In the genomic region with DNA sequence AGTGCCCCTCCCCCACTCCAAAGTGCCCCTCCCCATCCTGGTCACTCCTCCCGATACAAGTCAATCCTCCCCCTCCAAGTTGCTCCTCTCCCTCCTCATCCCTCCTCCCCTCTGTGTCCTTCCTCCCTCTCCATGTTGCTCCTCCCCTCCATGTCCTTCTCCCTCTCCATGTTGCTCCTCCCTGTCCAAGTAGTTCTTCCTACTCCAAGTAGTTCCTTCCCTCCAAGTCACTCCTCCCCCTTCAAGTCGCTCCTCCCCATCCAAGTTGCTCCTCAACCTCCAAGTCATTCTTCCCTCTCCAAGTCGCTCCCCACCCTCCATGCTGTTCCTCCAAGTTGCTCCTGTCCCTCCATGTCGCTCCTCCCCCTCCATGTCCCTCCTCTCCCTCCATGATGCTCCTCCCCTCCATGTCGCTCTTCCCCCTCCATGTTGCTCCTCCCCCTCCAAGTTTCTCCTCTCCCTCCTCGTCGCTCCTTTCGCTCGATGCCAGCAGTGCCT, we compare ENCODE assay signal across 18 cellular contexts. TPM values are rescaled to one million over a fixed set of nuclear protein-coding genes. Genes with fewer than 3 reads are reported as not detected.
DNase-seq lines count a peak whose midpoint lies in the region; ATAC-seq, FAIRE-seq and TF ChIP-seq lines count a peak whose summit lies in the region.
"Had no signal": no experiment of that assay in that cellular context is flagged by ENCODE, and none has a peak within 500 bp of the region (broad histone marks: within the 10 kb centered on the region; RNA-seq: fewer than 3 reads in every experiment).

No MANE protein-coding gene starts in this region.

- no peak overlapping the region for H3K4me3 Mint-ChIP-seq in type B pancreatic cell
- no peak overlapping the region for H3K4me3 Mint-ChIP-seq in CD8-positive, alpha-beta memory T cell
- H3K4me3 Mint-ChIP-seq: activated naive CD4-positive, alpha-beta T cell treated with anti-CD3 and anti-CD28 coated beads, Interleukin-2, amount 10 ng/mL, durations not matched to agents 7 days and 5 days had no signal

- peaks cover 43% of the 10 kb centered on the region for H3K36me3 ChIP-seq in K562 (ENCODE audit: control insufficient read depth, insufficient read depth, low read length)
- peaks cover 7% of the 10 kb centered on the region for H3K36me3 ChIP-seq in CD8-positive, alpha-beta memory T cell (ENCODE audit: insufficient read depth, low read length)

- no peak for TF ChIP-seq CTCF in K562 (IDR thresholded peaks at IDR 0.05 in 2 of 3, conservative IDR thresholded peaks at IDR 0.05 in 1 of 3; ENCODE audit: insufficient read depth in 2 of 3, low read depth in 1 of 3, low read length in 3 of 3)
- no peak for TF ChIP-seq CTCF in type B pancreatic cell (conservative IDR thresholded peaks at IDR 0.05)

- intact Hi-C loops in K562 (cut with micrococcal nuclease) = no loop called here

- H4K20me1 ChIP-seq in K562 (replicated peaks; ENCODE audit: control insufficient read depth, insufficient read depth, low read length) = no peaks in the 10 kb centered on the region

- H3K27ac Mint-ChIP-seq in activated naive CD4-positive, alpha-beta T cell treated with anti-CD3 and anti-CD28 coated beads, Interleukin-2, amount 50 U/mL, for 72 hours = peak overlapping the region; percentile 25 to 68
- H3K27ac Mint-ChIP-seq in type B pancreatic cell = peak overlapping the region; percentile 36
- peak overlapping the region in 2 of 8 donors; percentile 17 to 92 for H3K27ac Mint-ChIP-seq in CD8-positive, alpha-beta memory T cell

- 30% methylated on average over 2 of the region's 9 CpGs for WGBS in K562 (ENCODE audit: insufficient coverage, low coverage, missing lambda C conversion rate)

- TF ChIP-seq EP300 in K562 (IDR thresholded peaks at IDR 0.05; ENCODE audit: low read length) = no peak

- ATAC-seq in activated naive CD4-positive, alpha-beta T cell treated with anti-CD3 and anti-CD28 coated beads, Interleukin-2, amount 50 U/mL, for 72 hours = no peak
- peak; percentile 86 for ATAC-seq in K562
- ATAC-seq: PC-3 had no signal

- no peak overlapping the region for H3K4me3 ChIP-seq in K562
- no peak overlapping the region for H3K4me3 ChIP-seq in CD8-positive, alpha-beta memory T cell (ENCODE audit: low read length)
- H3K4me3 ChIP-seq: A549, smooth muscle cell had no signal

- no peaks in the 10 kb centered on the region for H3K36me3 Mint-ChIP-seq in activated naive CD4-positive, alpha-beta T cell treated with anti-CD3 and anti-CD28 coated beads, Interleukin-2, amount 50 U/mL, for 72 hours
- peaks cover 6% of the 10 kb centered on the region for H3K36me3 Mint-ChIP-seq in type B pancreatic cell
- peaks cover 0 to 51% (median 9%) of the 10 kb centered on the region in 3 donors for H3K36me3 Mint-ChIP-seq in CD8-positive, alpha-beta memory T cell

- peak overlapping the region; percentile 65 for H3K4me2 ChIP-seq in K562 (ENCODE audit: insufficient read depth, low read length)
- H3K4me2 ChIP-seq: A549, smooth muscle cell had no signal

- no peaks in the 10 kb centered on the region for H3K79me2 ChIP-seq in K562 (ENCODE audit: control insufficient read depth, insufficient read depth, low read length)

- no peaks in the 10 kb centered on the region for H3K9me3 Mint-ChIP-seq in activated naive CD4-positive, alpha-beta T cell treated with anti-CD3 and anti-CD28 coated beads, Interleukin-2, amount 50 U/mL, for 72 hours
- no peaks in the 10 kb centered on the region for H3K9me3 Mint-ChIP-seq in type B pancreatic cell
- no peaks in the 10 kb centered on the region for H3K9me3 Mint-ChIP-seq in CD8-positive, alpha-beta memory T cell
- H3K9me3 Mint-ChIP-seq: activated naive CD4-positive, alpha-beta T cell treated with anti-CD3 and anti-CD28 coated beads, Interleukin-2, amount 10 ng/mL, durations not matched to agents 7 days and 5 days had no signal

- peak overlapping the region; percentile 85 for H2AFZ ChIP-seq in K562 (ENCODE audit: low read depth, low read length)

- H3K9ac ChIP-seq in K562 (ENCODE audit: insufficient read depth in 1 of 2, low read depth in 2 of 2, low read length in 2 of 2) = peak overlapping the region in 1 of 2 experiments; percentile 18; a peak in 1 of 4 replicates

- DNase-seq in activated naive CD4-positive, alpha-beta T cell treated with anti-CD3 and anti-CD28 coated beads, Interleukin-2, amount 50 U/mL, for 72 hours (ENCODE audit: low spot score in 2 of 2) = no peak
- DNase-seq in activated naive CD4-positive, alpha-beta T cell treated with anti-CD3 and anti-CD28 coated beads, Interleukin-2, amount 50 U/mL, for 16 hours = no peak
- peak; percentile 58 to 70 (median 69) for DNase-seq in K562 (ENCODE audit: extremely low read depth in 1 of 4, low spot score in 3 of 4)
- DNase-seq in iPS-NIHi7 (ENCODE audit: extremely low spot score) = peak; percentile 64
- no peak for DNase-seq in type B pancreatic cell (ENCODE audit: extremely low spot score, unreplicated experiment)
- DNase-seq in putamen (ENCODE audit: low spot score) = no peak
- no peak for DNase-seq in DMS53 (lab: John Stamatoyannopoulos, UW)
- no peak for DNase-seq in CD8-positive, alpha-beta memory T cell
- DNase-seq: activated naive CD4-positive, alpha-beta T cell treated with anti-CD3 and anti-CD28 coated beads, Interleukin-2, amount 10 ng/mL, durations not matched to agents 7 days and 5 days; GF-D8; MM.1S; NCI-H2029; NCI-H526; PC-3; WERI-Rb-1 had no signal

- CTCF ChIA-PET in K562 (lab: Yijun Ruan, JAX; ENCODE audit: low intra/inter-chr PET ratio) = no interaction called here
- CTCF ChIA-PET in CD8-positive, alpha-beta memory T cell (lab: Charles Lee) = no interaction called here

- in situ Hi-C loops in K562 (cut with MboI) = no loop called here

- peaks cover 10 to 29% of the 10 kb centered on the region in 2 experiments; a peak in 4 of 5 replicates for H3K4me1 ChIP-seq in K562 (replicated peaks in 1 of 2; ENCODE audit: control insufficient read depth in 2 of 2, insufficient read depth in 2 of 2, low read length in 2 of 2)
- H3K4me1 ChIP-seq in CD8-positive, alpha-beta memory T cell (ENCODE audit: insufficient read depth, low read length) = no peaks in the 10 kb centered on the region
- H3K4me1 ChIP-seq: A549, Caco-2 had no signal

- H3K27ac ChIP-seq in K562 (ENCODE audit: extremely low read depth, low read depth, low read length) = peak overlapping the region; percentile 22; the same call in 1 of the 3 replicates
- no peak overlapping the region for H3K27ac ChIP-seq in CD8-positive, alpha-beta memory T cell (ENCODE audit: low read depth, low read length)
- H3K27ac ChIP-seq: A549, WERI-Rb-1 had no signal

- POLR2A ChIA-PET in K562 (lab: Yijun Ruan, JAX) = interaction anchor here (1.0 kb wide), 1 partner anchor 9 kb away, joined by 6 read pairs; a partner anchor contains a TSS
- POLR2A ChIA-PET in CD8-positive, alpha-beta memory T cell (lab: Charles Lee) = no interaction called here

- TF ChIP-seq POLR2A in K562 (conservative IDR thresholded peaks at IDR 0.05) = 0 out of 2 replicates have a peak, but pooled peaks have one; percentile 30

- no peaks in the 10 kb centered on the region for H3K9me1 ChIP-seq in K562 (ENCODE audit: control insufficient read depth, insufficient read depth, low read length)

- no TSS peak for BruUV-seq in K562 (replicated peaks; lab: Mats Ljungman, UMichigan)

- no peaks in the 10 kb centered on the region for H3K9me3 ChIP-seq in K562 (replicated peaks; ENCODE audit: control insufficient read depth, insufficient read depth, low read depth, low read length)
- H3K9me3 ChIP-seq in CD8-positive, alpha-beta memory T cell (ENCODE audit: low read length) = no peaks in the 10 kb centered on the region
- H3K9me3 ChIP-seq: A549, Caco-2 had no signal

- no peaks in the 10 kb centered on the region for H3K27me3 Mint-ChIP-seq in type B pancreatic cell
- no peaks in the 10 kb centered on the region for H3K27me3 Mint-ChIP-seq in CD8-positive, alpha-beta memory T cell
- H3K27me3 Mint-ChIP-seq: activated naive CD4-positive, alpha-beta T cell treated with anti-CD3 and anti-CD28 coated beads, Interleukin-2, amount 10 ng/mL, durations not matched to agents 7 days and 5 days had no signal

- H3K4me1 Mint-ChIP-seq in type B pancreatic cell (ENCODE audit: unreplicated experiment) = no peaks in the 10 kb centered on the region
- H3K4me1 Mint-ChIP-seq in CD8-positive, alpha-beta memory T cell = no peaks in the 10 kb centered on the region
- H3K4me1 Mint-ChIP-seq: activated naive CD4-positive, alpha-beta T cell treated with anti-CD3 and anti-CD28 coated beads, Interleukin-2, amount 10 ng/mL, durations not matched to agents 7 days and 5 days had no signal

- TF ChIP-seq RAD21 in K562 (CRISPR knock-in tag; conservative IDR thresholded peaks at IDR 0.05 in 1 of 2, IDR thresholded peaks at IDR 0.05 in 1 of 2) = no peak

- no peaks in the 10 kb centered on the region for H3K27me3 ChIP-seq in K562 (ENCODE audit: control insufficient read depth in 2 of 2, insufficient read depth in 2 of 2, low read length in 2 of 2)
- H3K27me3 ChIP-seq in CD8-positive, alpha-beta memory T cell (ENCODE audit: insufficient read depth, low read length, poor library complexity, severe bottlenecking) = no peaks in the 10 kb centered on the region

- peak; percentile 59 for FAIRE-seq in K562 (lab: Jason Lieb, UNC)
- FAIRE-seq: A549 had no signal

RNA-seq across cellular contexts. Expression of a gene that starts 8.6 kb away (rescaled TPM):
- total RNA-seq in activated naive CD4-positive, alpha-beta T cell treated with anti-CD3 and anti-CD28 coated beads, Interleukin-2, amount 50 U/mL, for 72 hours = 10 to 100 TPM; 15.7 to 16.7 TPM
- total RNA-seq in K562 (2011; cell fraction: chromatin; rRNA removed; ENCODE audit: low replicate concordance) = 11.5 and 23.1 TPM in 2 replicates
- 19.7 and 23.5 TPM in 2 replicates for total RNA-seq in K562 (2011; cell fraction: nucleolus; rRNA removed)
- total RNA-seq in K562 (2011; cell fraction: nucleoplasm; rRNA removed) = 22.4 and 23.0 TPM in 2 replicates
- total RNA-seq in K562 (2014; rRNA removed) (11.4 and 15.0 TPM in 2 replicates), K562 (2014; rRNA removed; fragmentation: Illumina TruSeq; extraction: Trizol) (6.6 and 6.7 TPM in 2 replicates), K562 (2015; rRNA removed; fragmentation: Illumina TruSeq; extraction: Trizol) (8.7 and 9.1 TPM in 2 replicates), K562 (2021) (11.8 and 14.4 TPM in 2 replicates), type B pancreatic cell (ENCODE audit: low replicate concordance) (40.3 and 80.4 TPM in 2 replicates)
- polyA plus RNA-seq in K562 (2011; rRNA removed) (11.6 and 12.1 TPM in 2 replicates), K562 (2014; fragmentation: Illumina TruSeq; extraction: Trizol) (11.5 and 12.3 TPM in 2 replicates), K562 (2014; fragmentation: Nextera tagmentation; extraction: Ambion mirVana) (1 to 10 TPM; 3.2 to 5.3 TPM), K562 (2014; rRNA removed) (10.7 and 11.3 TPM in 2 replicates)
- 19.1 and 32.0 TPM in 2 replicates for polyA plus RNA-seq in K562 (2011; cell fraction: cytosol; rRNA removed)
- 8.0 and 8.9 TPM in 2 replicates for polyA plus RNA-seq in K562 (2011; cell fraction: nucleus; rRNA removed)
- 12.0 and 12.3 TPM in 2 replicates for polyA plus RNA-seq in K562 (2012)
- 17.5 and 24.0 TPM in 2 replicates for polyA minus RNA-seq in K562 (2011; rRNA and poly(A)+ RNA removed)
- polyA minus RNA-seq in K562 (2011; cell fraction: cytosol; rRNA and poly(A)+ RNA removed) = 15.7 and 17.7 TPM in 2 replicates
- 3.6 and 4.9 TPM in 2 replicates for polyA minus RNA-seq in K562 (2011; cell fraction: nucleus; rRNA and poly(A)+ RNA removed)
- 10 to 100 TPM; 16.0 to 17.8 TPM for total RNA-seq in CD8-positive, alpha-beta memory T cell
- polyA plus RNA-seq in CD8-positive, alpha-beta memory T cell = 28.5 TPM

RNA-seq across cellular contexts. Expression of a gene that starts 20.7 kb away (rescaled TPM):
- total RNA-seq in activated naive CD4-positive, alpha-beta T cell treated with anti-CD3 and anti-CD28 coated beads, Interleukin-2, amount 50 U/mL, for 72 hours = 10 to 100 TPM in 1 of 2 donors, 1 to 10 TPM in 1; 8.3 to 16.5 TPM
- 14.9 and 58.6 TPM in 2 replicates for total RNA-seq in K562 (2011; cell fraction: chromatin; rRNA removed; ENCODE audit: low replicate concordance)
- total RNA-seq in K562 (2011; cell fraction: nucleolus; rRNA removed) = 43.2 and 44.1 TPM in 2 replicates
- 24.3 and 31.1 TPM in 2 replicates for total RNA-seq in K562 (2011; cell fraction: nucleoplasm; rRNA removed)
- total RNA-seq in K562 (2014; rRNA removed) = 7.3 and 11.4 TPM in 2 replicates
- 17.1 and 22.5 TPM in 2 replicates for total RNA-seq in K562 (2014; rRNA removed; fragmentation: Illumina TruSeq; extraction: Trizol)
- total RNA-seq in K562 (2015; rRNA removed; fragmentation: Illumina TruSeq; extraction: Trizol) = 14.6 and 15.7 TPM in 2 replicates
- total RNA-seq in K562 (2021) = 20.6 and 23.8 TPM in 2 replicates
- 10.7 and 14.5 TPM in 2 replicates for polyA plus RNA-seq in K562 (2011; rRNA removed)
- 14.2 and 18.2 TPM in 2 replicates for polyA plus RNA-seq in K562 (2011; cell fraction: cytosol; rRNA removed)
- 15.5 and 26.3 TPM in 2 replicates for polyA plus RNA-seq in K562 (2011; cell fraction: nucleus; rRNA removed)
- polyA plus RNA-seq in K562 (2012) = 8.3 and 15.5 TPM in 2 replicates
- polyA plus RNA-seq in K562 (2014; fragmentation: Illumina TruSeq; extraction: Trizol) = 23.7 and 24.1 TPM in 2 replicates
- polyA plus RNA-seq in K562 (2014; fragmentation: Nextera tagmentation; extraction: Ambion mirVana) = 10 to 100 TPM; 12.0 to 20.4 TPM
- 13.9 and 23.3 TPM in 2 replicates for polyA plus RNA-seq in K562 (2014; rRNA removed)
- polyA minus RNA-seq in K562 (2011; rRNA and poly(A)+ RNA removed) = 12.0 and 24.9 TPM in 2 replicates
- 13.3 and 15.2 TPM in 2 replicates for polyA minus RNA-seq in K562 (2011; cell fraction: cytosol; rRNA and poly(A)+ RNA removed)
- polyA minus RNA-seq in K562 (2011; cell fraction: nucleus; rRNA and poly(A)+ RNA removed) = 20.9 and 24.4 TPM in 2 replicates
- total RNA-seq in type B pancreatic cell (ENCODE audit: low replicate concordance) = 27.8 and 35.8 TPM in 2 replicates
- total RNA-seq in CD8-positive, alpha-beta memory T cell = 10 to 100 TPM; 27.6 to 30.6 TPM
- polyA plus RNA-seq in CD8-positive, alpha-beta memory T cell = 10.1 TPM

RNA-seq across cellular contexts. Expression of a gene that starts 20.9 kb away (rescaled TPM):
- 1 to 10 TPM; 5.7 to 6.8 TPM for total RNA-seq in activated naive CD4-positive, alpha-beta T cell treated with anti-CD3 and anti-CD28 coated beads, Interleukin-2, amount 50 U/mL, for 72 hours
- 2.0 and 2.1 TPM in 2 replicates for total RNA-seq in K562 (2011; cell fraction: chromatin; rRNA removed; ENCODE audit: low replicate concordance)
- total RNA-seq in K562 (2011; cell fraction: nucleolus; rRNA removed) = 0.83 and 1.7 TPM in 2 replicates
- total RNA-seq in K562 (2011; cell fraction: nucleoplasm; rRNA removed) = 2.2 and 2.7 TPM in 2 replicates
- total RNA-seq in K562 (2014; rRNA removed) (2.7 and 2.9 TPM in 2 replicates), K562 (2014; rRNA removed; fragmentation: Illumina TruSeq; extraction: Trizol) (3.5 and 3.8 TPM in 2 replicates), K562 (2015; rRNA removed; fragmentation: Illumina TruSeq; extraction: Trizol) (2.9 and 3.2 TPM in 2 replicates), K562 (2021) (4.2 and 4.6 TPM in 2 replicates), type B pancreatic cell (ENCODE audit: low replicate concordance) (12.2 and 15.8 TPM in 2 replicates)
- polyA plus RNA-seq in K562 (2011; rRNA removed) (4.8 and 5.5 TPM in 2 replicates), K562 (2014; fragmentation: Illumina TruSeq; extraction: Trizol) (4.2 and 5.5 TPM in 2 replicates), K562 (2014; fragmentation: Nextera tagmentation; extraction: Ambion mirVana) (1 to 10 TPM; 8.2 to 8.9 TPM), K562 (2014; rRNA removed) (5.1 and 5.2 TPM in 2 replicates)
- 1.7 and 3.3 TPM in 2 replicates for polyA plus RNA-seq in K562 (2011; cell fraction: cytosol; rRNA removed)
- 1.2 and 2.4 TPM in 2 replicates for polyA plus RNA-seq in K562 (2011; cell fraction: nucleus; rRNA removed)
- polyA plus RNA-seq in K562 (2012) = 5.7 and 6.9 TPM in 2 replicates
- polyA minus RNA-seq in K562 (2011; rRNA and poly(A)+ RNA removed) = 2.6 and 3.0 TPM in 2 replicates
- polyA minus RNA-seq in K562 (2011; cell fraction: cytosol; rRNA and poly(A)+ RNA removed) = 0.46 and 0.76 TPM in 2 replicates
- 0.40 and 1.2 TPM in 2 replicates for polyA minus RNA-seq in K562 (2011; cell fraction: nucleus; rRNA and poly(A)+ RNA removed)
- total RNA-seq in CD8-positive, alpha-beta memory T cell = 1 to 10 TPM; 8.7 TPM
- polyA plus RNA-seq in CD8-positive, alpha-beta memory T cell = 5.7 TPM

Comparison
In these comparisons a context has a peak if more than half of its experiments do, and no peak if none do; other contexts are left out.
1. DNase-seq: peak in K562 (4 of 4) and iPS-NIHi7 (single experiment); none in activated naive CD4-positive, alpha-beta T cell treated with anti-CD3 and anti-CD28 coated beads, Interleukin-2, amount 50 U/mL, for 72 hours (0 of 2), activated naive CD4-positive, alpha-beta T cell treated with anti-CD3 and anti-CD28 coated beads, Interleukin-2, amount 50 U/mL, for 16 hours (single experiment), type B pancreatic cell (single experiment), putamen (single experiment), DMS53 (single experiment) and CD8-positive, alpha-beta memory T cell (0 of 5).